19 cellular contexts compared by ENCODE assay signal in genomic region chr7:152140560-152140959, GRCh38.
"Had no signal": no experiment of that assay in that cellular context is flagged by ENCODE, and none has a peak within 500 bp of the region (broad histone marks: within the 10 kb centered on the region; RNA-seq: fewer than 3 reads in every experiment).

No MANE protein-coding gene starts in this region.

- H3K9me3 ChIP-seq: esophagus muscularis mucosa, gastroesophageal sphincter, heart right ventricle, lower lobe of right lung, sigmoid colon, upper lobe of left lung had no signal

- H3K27me3 ChIP-seq: esophagus muscularis mucosa, gastroesophageal sphincter, heart right ventricle, sigmoid colon, upper lobe of left lung had no signal

- H3K27ac ChIP-seq: esophagus muscularis mucosa, gastroesophageal sphincter, heart right ventricle, lower lobe of right lung, sigmoid colon, upper lobe of left lung had no signal

- ATAC-seq: activated CD8-positive, alpha-beta T cell treated with anti-CD3 and anti-CD28 coated beads for 36 hours; gastroesophageal sphincter; heart right ventricle; lower lobe of right lung; natural killer cell had no signal

- DNase-seq: activated CD4-positive, alpha-beta T cell treated with anti-CD3 and anti-CD28 coated beads, Interleukin-2, amount 10 ng/mL, durations not matched to agents 24 days and 14 days; activated CD4-positive, CD25-positive, alpha-beta regulatory T cell; activated CD8-positive, alpha-beta T cell treated with anti-CD3 and anti-CD28 coated beads for 36 hours; activated naive CD4-positive, alpha-beta T cell treated with Interleukin-2 at 50 U/mL for 16 hours; activated T-cell treated with anti-CD3 and anti-CD28 coated beads, Interleukin-2, amount 50 U/mL, for 1 hour; central memory CD4-positive, alpha-beta T cell; dermis blood vessel endothelial cell; effector CD8-positive, alpha-beta T cell; heart right ventricle; lower lobe of right lung; natural killer cell; sigmoid colon; stimulated activated CD4-positive, alpha-beta T cell treated with anti-CD3 and anti-CD28 coated beads, Interleukin-15, amount 100 ng/mL, for 24 hours; stimulated activated naive CD4-positive, alpha-beta T cell; T-helper 1 cell; upper lobe of left lung had no signal

- H3K27me3 Mint-ChIP-seq: activated CD4-positive, alpha-beta T cell treated with anti-CD3 and anti-CD28 coated beads, Interleukin-2, amount 10 ng/mL, durations not matched to agents 24 days and 14 days; activated CD8-positive, alpha-beta T cell treated with anti-CD3 and anti-CD28 coated beads for 36 hours had no signal

- H3K27ac Mint-ChIP-seq: activated CD4-positive, alpha-beta T cell treated with anti-CD3 and anti-CD28 coated beads, Interleukin-2, amount 10 ng/mL, durations not matched to agents 24 days and 14 days; activated CD8-positive, alpha-beta T cell treated with anti-CD3 and anti-CD28 coated beads for 36 hours; activated T-helper 2 cell treated with anti-CD3 and anti-CD28 coated beads, Interferon-gamma antibody, Interleukin-2, Interleukin-4, amounts not matched to agents 10 μg/mL and 5 μg/mL and 100 μg/mL, durations not matched to agents 14 hours and 24 hours and 36 hours had no signal

- H3K36me3 Mint-ChIP-seq: natural killer cell had no signal

- H3K9me3 Mint-ChIP-seq: activated CD4-positive, alpha-beta T cell treated with anti-CD3 and anti-CD28 coated beads, Interleukin-2, amount 10 ng/mL, durations not matched to agents 24 days and 14 days; activated CD8-positive, alpha-beta T cell treated with anti-CD3 and anti-CD28 coated beads for 36 hours; activated T-helper 2 cell treated with anti-CD3 and anti-CD28 coated beads, Interferon-gamma antibody, Interleukin-2, Interleukin-4, amounts not matched to agents 10 μg/mL and 5 μg/mL and 100 μg/mL, durations not matched to agents 14 hours and 24 hours and 36 hours; natural killer cell had no signal

- H3K4me3 Mint-ChIP-seq: activated CD4-positive, alpha-beta T cell treated with anti-CD3 and anti-CD28 coated beads, Interleukin-2, amount 10 ng/mL, durations not matched to agents 24 days and 14 days; activated CD8-positive, alpha-beta T cell treated with anti-CD3 and anti-CD28 coated beads for 36 hours; natural killer cell had no signal
